9 cellular contexts compared by ENCODE assay signal in genomic region chr17:31494259-31495048, GRCh38.
DNase-seq lines count a peak whose midpoint lies in the region; ATAC-seq, FAIRE-seq and TF ChIP-seq lines count a peak whose summit lies in the region.
"Had no signal": no experiment of that assay in that cellular context is flagged by ENCODE, and none has a peak within 500 bp of the region (broad histone marks: within the 10 kb centered on the region; RNA-seq: fewer than 3 reads in every experiment).

No MANE protein-coding gene starts in this region.

- H3K9me3 ChIP-seq in HepG2 (ENCODE audit: low read length), result no peaks in the 10 kb centered on the region
- H3K9me3 ChIP-seq in gastroesophageal sphincter, result no peaks in the 10 kb centered on the region

- 82% methylated on average over 11 of the region's 12 CpGs for WGBS in HepG2 (ENCODE audit: low lambda C conversion rate)
- WGBS in gastroesophageal sphincter (ENCODE audit: low coverage in 1 of 2), 2 donors, result 66 to 68% methylated on average over 7 to 10 of the region's 12 CpGs

- no peaks in the 10 kb centered on the region; the same call in 1 of the 2 replicates for H4K20me1 ChIP-seq in HepG2 (ENCODE audit: insufficient read depth, low read length)

- no peak overlapping the region for H2AFZ ChIP-seq in HepG2 (ENCODE audit: low read length)

- TF ChIP-seq RAD21 in HepG2 (CRISPR knock-in tag; IDR thresholded peaks at IDR 0.05), result no peak

- no peak overlapping the region for H3K9ac ChIP-seq in HepG2 (ENCODE audit: insufficient read depth, low read depth, low read length)

- no TSS peak for BruUV-seq in HepG2 (replicated peaks; lab: Mats Ljungman, UMichigan)

- H3K36me3 ChIP-seq in HepG2 (replicated peaks in 1 of 2; ENCODE audit: control insufficient read depth in 1 of 2, insufficient read depth in 2 of 2, low read length in 2 of 2), result peaks cover 4 to 12% of the 10 kb centered on the region in 2 experiments; a peak in 2 of 5 replicates
- H3K36me3 ChIP-seq in gastroesophageal sphincter, result no peaks in the 10 kb centered on the region

- ATAC-seq in HepG2, result no peak
- ATAC-seq in GM19023 (IDR thresholded peaks at IDR 0.05; ENCODE audit: unreplicated experiment), result no peak
- ATAC-seq in HG03139 (IDR thresholded peaks at IDR 0.05; ENCODE audit: unreplicated experiment), result no peak
- ATAC-seq in gastroesophageal sphincter, result no peak

- peaks cover 97% of the 10 kb centered on the region for H3K4me1 ChIP-seq in HepG2 (ENCODE audit: insufficient read depth, low read length)
- H3K4me1 ChIP-seq in gastroesophageal sphincter, result no peaks in the 10 kb centered on the region

- POLR2A ChIA-PET in HepG2 (lab: Yijun Ruan, JAX), result interaction anchor here (0.7 kb wide), 1 partner anchor 11 kb away, joined by 4 read pairs; no protein-coding TSS in a partner anchor

- TF ChIP-seq EP300 in HepG2 (IDR thresholded peaks at IDR 0.05; ENCODE audit: low read depth in 2 of 2, low read length in 2 of 2) (no peak), HepG2 (CRISPR knock-in tag; IDR thresholded peaks at IDR 0.05; ENCODE audit: borderline replicate concordance) (no peak), gastroesophageal sphincter (IDR thresholded peaks at IDR 0.05) (no peak)

- in situ Hi-C loops in HepG2 (cut with HindIII; ENCODE audit: extremely low pct_ligation_motif_present, low pct_unique_long_range_greater_than_20kb), result no loop called here

- peaks cover 95% of the 10 kb centered on the region for H3K79me2 ChIP-seq in HepG2 (ENCODE audit: insufficient read depth, low read length)

- intact Hi-C loops in HepG2 (cut with micrococcal nuclease; ENCODE audit: unreplicated experiment), result no loop called here

- H3K4me3 ChIP-seq in Jurkat, Clone E6-1 (ENCODE audit: low read length), result no peak overlapping the region
- no peak overlapping the region for H3K4me3 ChIP-seq in HepG2 (replicated peaks in 1 of 3; ENCODE audit: insufficient read depth in 1 of 3, low read depth in 2 of 3, low read length in 3 of 3)
- no peak overlapping the region for H3K4me3 ChIP-seq in gastroesophageal sphincter

- no peak for FAIRE-seq in HepG2 (lab: Jason Lieb, UNC)
- FAIRE-seq: G401.6 had no signal

- peak; percentile 51 to 57 for DNase-seq in AML-193 (lab: John Stamatoyannopoulos, UW)
- DNase-seq in GM19240 (ENCODE audit: insufficient read length, low spot score), result peak; percentile 41
- DNase-seq in Jurkat, Clone E6-1 (ENCODE audit: low read depth, low spot score), result peak; percentile 15
- peak; percentile 61 for DNase-seq in activated CD8-positive, alpha-beta memory T cell treated with anti-CD3 and anti-CD28 coated beads, Interleukin-2, amount 50 U/mL, for 1 hour (ENCODE audit: extremely low read depth)
- DNase-seq in HepG2 (ENCODE audit: low spot score), result no peak

- H3K27me3 ChIP-seq in HepG2 (ENCODE audit: control insufficient read depth in 1 of 2, insufficient read depth in 2 of 2, low read length in 2 of 2) (no peaks in the 10 kb centered on the region), gastroesophageal sphincter (peaks cover 17% of the 10 kb centered on the region)

- CTCF ChIA-PET in HepG2 (lab: Yijun Ruan, JAX; ENCODE audit: low intra/inter-chr PET ratio, low total read pairs), result no interaction called here

- H3K4me2 ChIP-seq in HepG2 (ENCODE audit: low read depth, low read length), result no peak overlapping the region

- peak overlapping the region; percentile 11 for H3K27ac ChIP-seq in HepG2 (ENCODE audit: extremely low read length, insufficient read depth, low read length)
- no peak overlapping the region for H3K27ac ChIP-seq in gastroesophageal sphincter

- no peak for TF ChIP-seq POLR2A in HepG2 (IDR thresholded peaks at IDR 0.05; ENCODE audit: insufficient read depth in 1 of 2, low read depth in 2 of 2, low read length in 2 of 2)
- TF ChIP-seq POLR2A in gastroesophageal sphincter (IDR thresholded peaks at IDR 0.05), result no peak

- no peak for TF ChIP-seq CTCF in HepG2 (CRISPR knock-in tag; IDR thresholded peaks at IDR 0.05)
- TF ChIP-seq CTCF in gastroesophageal sphincter (IDR thresholded peaks at IDR 0.05), result no peak

TF ChIP-seq in HepG2, 621 proteins besides CTCF, POLR2A, EP300 and RAD21:
- TF ChIP-seq HDAC6 (IDR thresholded peaks at IDR 0.05; ENCODE audit: low read depth, low read length) (no peak), FOSL1 (CRISPR knock-in tag; IDR thresholded peaks at IDR 0.05; ENCODE audit: borderline replicate concordance) (no peak), ZNF83 (CRISPR knock-in tag; IDR thresholded peaks at IDR 0.05; ENCODE audit: borderline replicate concordance) (no peak), GTF3A (CRISPR knock-in tag; conservative IDR thresholded peaks at IDR 0.05) (no peak), ELF4 (CRISPR knock-in tag; IDR thresholded peaks at IDR 0.05; ENCODE audit: borderline replicate concordance) (no peak), ATRX (CRISPR knock-in tag; IDR thresholded peaks at IDR 0.05; ENCODE audit: borderline replicate concordance) (no peak), ZBTB42 (CRISPR knock-in tag; IDR thresholded peaks at IDR 0.05) (no peak), ZBTB44 (CRISPR knock-in tag; IDR thresholded peaks at IDR 0.05) (no peak), HIVEP1 (CRISPR knock-in tag; IDR thresholded peaks at IDR 0.05) (no peak), SNAPC2 (CRISPR knock-in tag; IDR thresholded peaks at IDR 0.05) (no peak)
